Comparison of ENCODE assay signal across 14 cellular contexts in genomic region chr3:71254251-71254650, GRCh38.
DNase-seq lines count a peak whose midpoint lies in the region; ATAC-seq and TF ChIP-seq lines count a peak whose summit lies in the region.
"Had no signal": no experiment of that assay in that cellular context is flagged by ENCODE, and none has a peak within 500 bp of the region (broad histone marks: within the 10 kb centered on the region; RNA-seq: fewer than 3 reads in every experiment).

No MANE protein-coding gene starts in this region.

- H3K27me3 Mint-ChIP-seq in activated naive CD4-positive, alpha-beta T cell treated with anti-CD3 and anti-CD28 coated beads for 36 hours (ENCODE audit: low read depth), result no peaks in the 10 kb centered on the region
- no peaks in the 10 kb centered on the region for H3K27me3 Mint-ChIP-seq in mesothelial cell of epicardium (ENCODE audit: low read depth)

- no peak for TF ChIP-seq CTCF in esophagus muscularis mucosa (IDR thresholded peaks at IDR 0.05)
- TF ChIP-seq CTCF in mesothelial cell of epicardium (IDR thresholded peaks at IDR 0.05; ENCODE audit: unreplicated experiment), result no peak
- TF ChIP-seq CTCF in thyroid gland (IDR thresholded peaks at IDR 0.05), result no peak
- no peak for TF ChIP-seq CTCF in foreskin fibroblast (IDR thresholded peaks at IDR 0.05; ENCODE audit: low read depth, low read length)

- ATAC-seq in activated naive CD4-positive, alpha-beta T cell treated with anti-CD3 and anti-CD28 coated beads, Interleukin-2, amount 50 U/mL, for 72 hours, result no peak
- ATAC-seq in HG03159 (IDR thresholded peaks at IDR 0.05; ENCODE audit: unreplicated experiment), result no peak
- ATAC-seq: WTC11 had no signal

- H3K4me3 ChIP-seq in esophagus muscularis mucosa (no peak overlapping the region), thyroid gland (replicated peaks in 1 of 3) (no peak overlapping the region), foreskin fibroblast (ENCODE audit: low read depth in 1 of 2, low read length in 2 of 2) (no peak overlapping the region)
- H3K4me3 ChIP-seq: right lobe of liver had no signal

- H3K27ac Mint-ChIP-seq in activated naive CD4-positive, alpha-beta T cell treated with anti-CD3 and anti-CD28 coated beads for 36 hours, result peak overlapping the region; percentile 3
- H3K27ac Mint-ChIP-seq in activated naive CD4-positive, alpha-beta T cell treated with anti-CD3 and anti-CD28 coated beads, Interleukin-2, amount 50 U/mL, for 72 hours, result peak overlapping the region in 1 of 2 donors; percentile 12
- H3K27ac Mint-ChIP-seq in mesothelial cell of epicardium, result peak overlapping the region; percentile 86

- H3K4me1 Mint-ChIP-seq in activated naive CD4-positive, alpha-beta T cell treated with anti-CD3 and anti-CD28 coated beads for 36 hours (ENCODE audit: low read depth), result peaks cover 81% of the 10 kb centered on the region
- peaks cover 35% of the 10 kb centered on the region for H3K4me1 Mint-ChIP-seq in mesothelial cell of epicardium

- TF ChIP-seq EP300 in esophagus muscularis mucosa (IDR thresholded peaks at IDR 0.05), result no peak

- intact Hi-C loops in activated naive CD4-positive, alpha-beta T cell treated with anti-CD3 and anti-CD28 coated beads for 36 hours (cut with micrococcal nuclease), result loop anchor here (5.0 kb wide), 1 partner anchor 258 kb away; no protein-coding TSS in a partner anchor
- intact Hi-C loops in esophagus muscularis mucosa (cut with DNase I) (no loop called here), thyroid gland (cut with DNase I) (no loop called here)

- no peak for DNase-seq in activated naive CD4-positive, alpha-beta T cell treated with anti-CD3 and anti-CD28 coated beads for 36 hours
- DNase-seq in activated naive CD4-positive, alpha-beta T cell treated with anti-CD3 and anti-CD28 coated beads, Interleukin-2, amount 50 U/mL, for 72 hours (ENCODE audit: low spot score in 2 of 2), result no peak
- DNase-seq in esophagus muscularis mucosa (ENCODE audit: extremely low spot score), result no peak
- no peak for DNase-seq in mesothelial cell of epicardium (ENCODE audit: low spot score in 2 of 2, unreplicated experiment in 2 of 2)
- DNase-seq in thyroid gland, result no peak
- DNase-seq in NCI-H748 treated with DMSO at 0.1 percent for 48 hours (lab: John Stamatoyannopoulos, UW), result no peak
- DNase-seq in foreskin fibroblast, result no peak
- DNase-seq: amygdala, COR-L47, dermis blood vessel endothelial cell, MV-4-11, right lobe of liver had no signal

- no peak for TF ChIP-seq POLR2A in esophagus muscularis mucosa (IDR thresholded peaks at IDR 0.05; ENCODE audit: low read depth)
- TF ChIP-seq POLR2A in thyroid gland (IDR thresholded peaks at IDR 0.05), result no peak

- H3K9me3 ChIP-seq in esophagus muscularis mucosa (no peaks in the 10 kb centered on the region), thyroid gland (no peaks in the 10 kb centered on the region)
- H3K9me3 ChIP-seq: right lobe of liver had no signal

- no peaks in the 10 kb centered on the region for H3K27me3 ChIP-seq in esophagus muscularis mucosa
- H3K27me3 ChIP-seq in thyroid gland, result no peaks in the 10 kb centered on the region
- H3K27me3 ChIP-seq: right lobe of liver had no signal

- H3K9me3 Mint-ChIP-seq in activated naive CD4-positive, alpha-beta T cell treated with anti-CD3 and anti-CD28 coated beads for 36 hours, result no peaks in the 10 kb centered on the region
- H3K9me3 Mint-ChIP-seq in activated naive CD4-positive, alpha-beta T cell treated with anti-CD3 and anti-CD28 coated beads, Interleukin-2, amount 50 U/mL, for 72 hours, result no peaks in the 10 kb centered on the region
- peaks cover 8% of the 10 kb centered on the region for H3K9me3 Mint-ChIP-seq in mesothelial cell of epicardium
- H3K9me3 Mint-ChIP-seq: WTC11 had no signal

- CTCF ChIA-PET in activated naive CD4-positive, alpha-beta T cell treated with anti-CD3 and anti-CD28 coated beads for 36 hours (lab: Charles Lee), result no interaction called here

- no peak overlapping the region for H3K4me3 Mint-ChIP-seq in activated naive CD4-positive, alpha-beta T cell treated with anti-CD3 and anti-CD28 coated beads for 36 hours
- H3K4me3 Mint-ChIP-seq in mesothelial cell of epicardium, result no peak overlapping the region
- H3K4me3 Mint-ChIP-seq: WTC11 had no signal

- H3K27ac ChIP-seq in esophagus muscularis mucosa (replicated peaks in 1 of 4), result peak overlapping the region; percentile 52 to 69 (median 60)
- peak overlapping the region; percentile 65 to 81 (median 78) for H3K27ac ChIP-seq in thyroid gland
- H3K27ac ChIP-seq: right lobe of liver had no signal

- peaks cover 6 to 64% (median 43%) of the 10 kb centered on the region in 4 donors for H3K4me1 ChIP-seq in esophagus muscularis mucosa
- peaks cover 25 to 47% of the 10 kb centered on the region in 2 donors for H3K4me1 ChIP-seq in thyroid gland

- WGBS in esophagus muscularis mucosa, result 71% methylated on average over 4 of the region's 4 CpGs
- WGBS in thyroid gland, 2 donors, result 50 to 65% methylated on average over 4 of the region's 4 CpGs

- H3K36me3 Mint-ChIP-seq in activated naive CD4-positive, alpha-beta T cell treated with anti-CD3 and anti-CD28 coated beads for 36 hours (ENCODE audit: low read depth), result peaks cover 8% of the 10 kb centered on the region
- peaks cover 22 to 24% of the 10 kb centered on the region in 2 donors for H3K36me3 Mint-ChIP-seq in activated naive CD4-positive, alpha-beta T cell treated with anti-CD3 and anti-CD28 coated beads, Interleukin-2, amount 50 U/mL, for 72 hours
- peaks cover 2% of the 10 kb centered on the region for H3K36me3 Mint-ChIP-seq in mesothelial cell of epicardium
- H3K36me3 Mint-ChIP-seq: WTC11 had no signal

- H3K36me3 ChIP-seq in esophagus muscularis mucosa, result no peaks in the 10 kb centered on the region
- H3K36me3 ChIP-seq in thyroid gland, result no peaks in the 10 kb centered on the region
- H3K36me3 ChIP-seq: right lobe of liver had no signal
